In the genomic region with DNA sequence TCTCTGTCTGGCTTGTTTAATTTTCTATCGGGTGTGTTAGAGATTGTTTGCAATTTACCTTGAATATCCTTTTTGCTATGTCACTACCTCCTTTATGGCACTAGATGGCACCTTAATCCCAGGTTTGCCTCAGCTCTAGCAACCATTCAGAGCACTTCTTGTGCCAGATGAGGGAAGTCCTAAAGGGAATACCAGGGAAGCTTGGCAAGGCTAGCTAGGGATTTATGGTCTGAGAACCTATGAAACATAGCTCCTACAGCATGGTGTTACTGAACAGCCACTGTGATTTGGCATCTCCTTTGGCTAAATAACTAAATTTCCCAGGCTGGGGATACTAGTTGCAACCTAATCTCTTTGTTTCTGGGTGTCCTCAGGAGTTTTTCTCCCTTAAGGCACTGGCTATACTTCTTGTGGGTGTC, we compare ENCODE assay signal across 9 cellular contexts.
DNase-seq lines count a peak whose midpoint lies in the region; ATAC-seq and TF ChIP-seq lines count a peak whose summit lies in the region.
"Had no signal": no experiment of that assay in that cellular context is flagged by ENCODE, and none has a peak within 500 bp of the region (broad histone marks: within the 10 kb centered on the region; RNA-seq: fewer than 3 reads in every experiment).

No MANE protein-coding gene starts in this region.

- H3F3A ChIP-seq in PC-3 (ENCODE audit: low read length, unreplicated experiment), result no peaks in the 10 kb centered on the region

- H3K4me3 ChIP-seq in PC-3 (ENCODE audit: low read length) (no peak overlapping the region), ascending aorta (no peak overlapping the region), gastrocnemius medialis (no peak overlapping the region)
- H3K4me3 ChIP-seq: skin epidermis had no signal

- H3K27me3 ChIP-seq in PC-3 (ENCODE audit: low read length) (no peaks in the 10 kb centered on the region), ascending aorta (no peaks in the 10 kb centered on the region), gastrocnemius medialis (no peaks in the 10 kb centered on the region)

- intact Hi-C loops in PC-3 (cut with micrococcal nuclease), result loop anchor here (1.0 to 5.0 kb wide), 5 partner anchors 86 to 433 kb away; a partner anchor contains a TSS
- intact Hi-C loops in ascending aorta (cut with DNase I), result loop anchor here (1.0 kb wide), 2 partner anchors 323 to 433 kb away; a partner anchor contains a TSS
- intact Hi-C loops in gastrocnemius medialis (cut with DNase I; ENCODE audit: low total_unique reads), result loop anchor here (1.0 to 5.0 kb wide), 2 partner anchors 323 to 431 kb away; a partner anchor contains a TSS

- no peak for TF ChIP-seq POLR2A in gastrocnemius medialis (IDR thresholded peaks at IDR 0.05)

- no TSS peak for BruUV-seq in PC-3 (replicated peaks; lab: Mats Ljungman, UMichigan)

- no peaks in the 10 kb centered on the region; the same call in 1 of the 2 replicates for H3K9me3 ChIP-seq in PC-3 (ENCODE audit: low read length)
- no peaks in the 10 kb centered on the region for H3K9me3 ChIP-seq in ascending aorta
- no peaks in the 10 kb centered on the region for H3K9me3 ChIP-seq in gastrocnemius medialis

- DNase-seq in stimulated activated CD4-positive, alpha-beta T cell treated with anti-CD3 and anti-CD28 coated beads, Interleukin-12 subunit alpha, Interleukin-12 subunit beta, amount 100 ng/mL, for 4 hours, result peak; percentile 4
- no peak for DNase-seq in stimulated activated CD4-positive, alpha-beta T cell treated with anti-CD3 and anti-CD28 coated beads, Interleukin-4, amount 100 ng/mL, for 1 hour
- DNase-seq in HCEC 1CT (peak; percentile 77), LoVo (ENCODE audit: low spot score) (peak; percentile 87), PC-3 (peak; percentile 87), ascending aorta (ENCODE audit: low spot score in 2 of 2) (no peak), hepatic stellate cell (ENCODE audit: low spot score) (peak; percentile 49), gastrocnemius medialis (peak; percentile 5 to 30)

- no peaks in the 10 kb centered on the region for H3K9me2 ChIP-seq in PC-3 (replicated peaks; ENCODE audit: low read length)

- ATAC-seq in PC-3 (peak; percentile 98), gastrocnemius medialis (peak; percentile 91 to 96)

- no peaks in the 10 kb centered on the region for H3K79me2 ChIP-seq in PC-3 (ENCODE audit: low read length)

- H4K20me1 ChIP-seq in PC-3 (ENCODE audit: low read length), result no peaks in the 10 kb centered on the region

- H3K36me3 ChIP-seq in PC-3 (ENCODE audit: low read depth, low read length) (no peaks in the 10 kb centered on the region), ascending aorta (no peaks in the 10 kb centered on the region), gastrocnemius medialis (no peaks in the 10 kb centered on the region)

- in situ Hi-C loops in gastrocnemius medialis (cut with MboI; ENCODE audit: low sequenced_read_pairs in 4 of 4), result loop anchor here in 2 of 4 donors (10.0 to 25.0 kb wide), 3 partner anchors 321 to 446 kb away; a partner anchor contains a TSS

- H3K4me2 ChIP-seq in PC-3 (ENCODE audit: low read length), result no peak overlapping the region

- peak; percentile 90 for TF ChIP-seq CTCF in PC-3 (conservative IDR thresholded peaks at IDR 0.05; ENCODE audit: low read depth, low read length)
- peak; percentile 44 to 67 (median 59) for TF ChIP-seq CTCF in ascending aorta (IDR thresholded peaks at IDR 0.05)
- peak; percentile 63 to 90 (median 77) for TF ChIP-seq CTCF in gastrocnemius medialis (IDR thresholded peaks at IDR 0.05 in 4 of 5, conservative IDR thresholded peaks at IDR 0.05 in 1 of 5)

- H3K27ac ChIP-seq in PC-3 (ENCODE audit: low read length) (peak overlapping the region; percentile 52), ascending aorta (no peak overlapping the region), gastrocnemius medialis (no peak overlapping the region)
- H3K27ac ChIP-seq: skin epidermis had no signal

- H3K4me1 ChIP-seq in PC-3 (ENCODE audit: insufficient read depth, low read length) (peaks cover 8% of the 10 kb centered on the region), ascending aorta (no peaks in the 10 kb centered on the region), gastrocnemius medialis (no peaks in the 10 kb centered on the region)

- H2AFZ ChIP-seq in PC-3 (ENCODE audit: low read length), result no peak overlapping the region

- H3K9ac ChIP-seq in PC-3 (ENCODE audit: low read length), result 0 out of 2 replicates have a peak overlapping the region, but pooled peaks have one; percentile 8

- CTCF ChIA-PET in PC-3 (lab: Charles Lee), result interaction anchor here (0.5 to 1.3 kb wide), 10 partner anchors 13 to 451 kb away, joined by 3 to 9 read pairs (median 5); a partner anchor contains a TSS

- POLR2A ChIA-PET in PC-3 (lab: Charles Lee; ENCODE audit: unreplicated experiment), result interaction anchor here (0.7 kb wide), 1 partner anchor 206 kb away, joined by 6 read pairs; no protein-coding TSS in a partner anchor

Comparison
In these comparisons a context has a peak if more than half of its experiments do, and no peak if none do; other contexts are left out.
1. DNase-seq: peak in stimulated activated CD4-positive, alpha-beta T cell treated with anti-CD3 and anti-CD28 coated beads, Interleukin-12 subunit alpha, Interleukin-12 subunit beta, amount 100 ng/mL, for 4 hours (single experiment), HCEC 1CT (single experiment), LoVo (single experiment), PC-3 (single experiment), hepatic stellate cell (single experiment) and gastrocnemius medialis (2 of 2); none in stimulated activated CD4-positive, alpha-beta T cell treated with anti-CD3 and anti-CD28 coated beads, Interleukin-4, amount 100 ng/mL, for 1 hour (single experiment) and ascending aorta (0 of 2).
2. Peak in every context shown above with its lines, with median percentiles within 50 percentile points of each other: CTCF ChIP-seq.